In the genomic region with DNA sequence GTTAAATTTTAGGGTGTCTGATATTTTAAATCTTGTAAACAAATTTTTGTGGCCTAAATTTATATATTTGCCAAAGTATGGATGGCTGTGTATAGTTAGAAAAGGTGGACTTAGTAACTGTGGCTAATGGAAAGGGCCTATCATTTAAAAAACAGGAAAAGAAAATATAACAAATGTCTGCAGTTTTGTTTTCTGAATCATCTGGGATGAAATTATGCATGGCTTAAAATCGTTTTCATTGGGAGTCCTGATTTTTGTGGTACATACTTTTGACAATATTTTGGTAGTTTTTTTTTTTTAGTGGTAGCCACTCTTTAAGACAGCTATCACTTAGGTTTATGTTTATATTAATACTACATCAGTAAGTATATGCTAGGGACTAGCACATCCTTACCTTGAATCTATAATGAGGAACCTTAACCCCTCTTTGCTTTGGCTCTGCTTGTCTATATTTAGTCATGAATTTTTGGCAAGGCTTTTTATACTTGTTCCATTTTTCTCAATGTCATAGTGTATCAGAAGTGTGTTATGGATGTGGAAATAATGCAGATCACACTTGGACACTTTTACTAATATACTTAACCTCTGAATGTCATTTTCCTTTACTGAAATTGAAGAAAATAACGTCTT, we compare ENCODE assay signal across 1 cellular context.
A peak's percentile ranks its signal among the peaks of the same experiment; 100 is the strongest.
TF ChIP-seq lines count a peak whose summit lies in the region.

No MANE protein-coding gene starts in this region.

TF ChIP-seq in K562, 482 proteins besides CTCF, POLR2A, EP300 and RAD21:
- TF ChIP-seq, protein P1, sequence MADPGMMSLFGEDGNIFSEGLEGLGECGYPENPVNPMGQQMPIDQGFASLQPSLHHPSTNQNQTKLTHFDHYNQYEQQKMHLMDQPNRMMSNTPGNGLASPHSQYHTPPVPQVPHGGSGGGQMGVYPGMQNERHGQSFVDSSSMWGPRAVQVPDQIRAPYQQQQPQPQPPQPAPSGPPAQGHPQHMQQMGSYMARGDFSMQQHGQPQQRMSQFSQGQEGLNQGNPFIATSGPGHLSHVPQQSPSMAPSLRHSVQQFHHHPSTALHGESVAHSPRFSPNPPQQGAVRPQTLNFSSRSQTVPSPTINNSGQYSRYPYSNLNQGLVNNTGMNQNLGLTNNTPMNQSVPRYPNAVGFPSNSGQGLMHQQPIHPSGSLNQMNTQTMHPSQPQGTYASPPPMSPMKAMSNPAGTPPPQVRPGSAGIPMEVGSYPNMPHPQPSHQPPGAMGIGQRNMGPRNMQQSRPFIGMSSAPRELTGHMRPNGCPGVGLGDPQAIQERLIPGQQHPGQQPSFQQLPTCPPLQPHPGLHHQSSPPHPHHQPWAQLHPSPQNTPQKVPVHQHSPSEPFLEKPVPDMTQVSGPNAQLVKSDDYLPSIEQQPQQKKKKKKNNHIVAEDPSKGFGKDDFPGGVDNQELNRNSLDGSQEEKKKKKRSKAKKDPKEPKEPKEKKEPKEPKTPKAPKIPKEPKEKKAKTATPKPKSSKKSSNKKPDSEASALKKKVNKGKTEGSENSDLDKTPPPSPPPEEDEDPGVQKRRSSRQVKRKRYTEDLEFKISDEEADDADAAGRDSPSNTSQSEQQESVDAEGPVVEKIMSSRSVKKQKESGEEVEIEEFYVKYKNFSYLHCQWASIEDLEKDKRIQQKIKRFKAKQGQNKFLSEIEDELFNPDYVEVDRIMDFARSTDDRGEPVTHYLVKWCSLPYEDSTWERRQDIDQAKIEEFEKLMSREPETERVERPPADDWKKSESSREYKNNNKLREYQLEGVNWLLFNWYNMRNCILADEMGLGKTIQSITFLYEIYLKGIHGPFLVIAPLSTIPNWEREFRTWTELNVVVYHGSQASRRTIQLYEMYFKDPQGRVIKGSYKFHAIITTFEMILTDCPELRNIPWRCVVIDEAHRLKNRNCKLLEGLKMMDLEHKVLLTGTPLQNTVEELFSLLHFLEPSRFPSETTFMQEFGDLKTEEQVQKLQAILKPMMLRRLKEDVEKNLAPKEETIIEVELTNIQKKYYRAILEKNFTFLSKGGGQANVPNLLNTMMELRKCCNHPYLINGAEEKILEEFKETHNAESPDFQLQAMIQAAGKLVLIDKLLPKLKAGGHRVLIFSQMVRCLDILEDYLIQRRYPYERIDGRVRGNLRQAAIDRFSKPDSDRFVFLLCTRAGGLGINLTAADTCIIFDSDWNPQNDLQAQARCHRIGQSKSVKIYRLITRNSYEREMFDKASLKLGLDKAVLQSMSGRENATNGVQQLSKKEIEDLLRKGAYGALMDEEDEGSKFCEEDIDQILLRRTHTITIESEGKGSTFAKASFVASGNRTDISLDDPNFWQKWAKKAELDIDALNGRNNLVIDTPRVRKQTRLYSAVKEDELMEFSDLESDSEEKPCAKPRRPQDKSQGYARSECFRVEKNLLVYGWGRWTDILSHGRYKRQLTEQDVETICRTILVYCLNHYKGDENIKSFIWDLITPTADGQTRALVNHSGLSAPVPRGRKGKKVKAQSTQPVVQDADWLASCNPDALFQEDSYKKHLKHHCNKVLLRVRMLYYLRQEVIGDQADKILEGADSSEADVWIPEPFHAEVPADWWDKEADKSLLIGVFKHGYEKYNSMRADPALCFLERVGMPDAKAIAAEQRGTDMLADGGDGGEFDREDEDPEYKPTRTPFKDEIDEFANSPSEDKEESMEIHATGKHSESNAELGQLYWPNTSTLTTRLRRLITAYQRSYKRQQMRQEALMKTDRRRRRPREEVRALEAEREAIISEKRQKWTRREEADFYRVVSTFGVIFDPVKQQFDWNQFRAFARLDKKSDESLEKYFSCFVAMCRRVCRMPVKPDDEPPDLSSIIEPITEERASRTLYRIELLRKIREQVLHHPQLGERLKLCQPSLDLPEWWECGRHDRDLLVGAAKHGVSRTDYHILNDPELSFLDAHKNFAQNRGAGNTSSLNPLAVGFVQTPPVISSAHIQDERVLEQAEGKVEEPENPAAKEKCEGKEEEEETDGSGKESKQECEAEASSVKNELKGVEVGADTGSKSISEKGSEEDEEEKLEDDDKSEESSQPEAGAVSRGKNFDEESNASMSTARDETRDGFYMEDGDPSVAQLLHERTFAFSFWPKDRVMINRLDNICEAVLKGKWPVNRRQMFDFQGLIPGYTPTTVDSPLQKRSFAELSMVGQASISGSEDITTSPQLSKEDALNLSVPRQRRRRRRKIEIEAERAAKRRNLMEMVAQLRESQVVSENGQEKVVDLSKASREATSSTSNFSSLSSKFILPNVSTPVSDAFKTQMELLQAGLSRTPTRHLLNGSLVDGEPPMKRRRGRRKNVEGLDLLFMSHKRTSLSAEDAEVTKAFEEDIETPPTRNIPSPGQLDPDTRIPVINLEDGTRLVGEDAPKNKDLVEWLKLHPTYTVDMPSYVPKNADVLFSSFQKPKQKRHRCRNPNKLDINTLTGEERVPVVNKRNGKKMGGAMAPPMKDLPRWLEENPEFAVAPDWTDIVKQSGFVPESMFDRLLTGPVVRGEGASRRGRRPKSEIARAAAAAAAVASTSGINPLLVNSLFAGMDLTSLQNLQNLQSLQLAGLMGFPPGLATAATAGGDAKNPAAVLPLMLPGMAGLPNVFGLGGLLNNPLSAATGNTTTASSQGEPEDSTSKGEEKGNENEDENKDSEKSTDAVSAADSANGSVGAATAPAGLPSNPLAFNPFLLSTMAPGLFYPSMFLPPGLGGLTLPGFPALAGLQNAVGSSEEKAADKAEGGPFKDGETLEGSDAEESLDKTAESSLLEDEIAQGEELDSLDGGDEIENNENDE (IDR thresholded peaks at IDR 0.05; ENCODE audit: low read depth, low read length), result no peak
- TF ChIP-seq FOXA1 (IDR thresholded peaks at IDR 0.05; ENCODE audit: borderline replicate concordance) (no peak), FOXJ2 (tag; IDR thresholded peaks at IDR 0.05) (no peak), KLF13 (tag; IDR thresholded peaks at IDR 0.05; ENCODE audit: borderline replicate concordance, low read depth) (no peak), MYNN (IDR thresholded peaks at IDR 0.05) (no peak), MYNN (CRISPR knock-in tag; IDR thresholded peaks at IDR 0.05) (no peak), TAF15 (IDR thresholded peaks at IDR 0.05; ENCODE audit: low read depth, low read length) (no peak), KAT7 (CRISPR knock-in tag; IDR thresholded peaks at IDR 0.05; ENCODE audit: borderline replicate concordance) (no peak)
- TF ChIP-seq, protein P2, sequence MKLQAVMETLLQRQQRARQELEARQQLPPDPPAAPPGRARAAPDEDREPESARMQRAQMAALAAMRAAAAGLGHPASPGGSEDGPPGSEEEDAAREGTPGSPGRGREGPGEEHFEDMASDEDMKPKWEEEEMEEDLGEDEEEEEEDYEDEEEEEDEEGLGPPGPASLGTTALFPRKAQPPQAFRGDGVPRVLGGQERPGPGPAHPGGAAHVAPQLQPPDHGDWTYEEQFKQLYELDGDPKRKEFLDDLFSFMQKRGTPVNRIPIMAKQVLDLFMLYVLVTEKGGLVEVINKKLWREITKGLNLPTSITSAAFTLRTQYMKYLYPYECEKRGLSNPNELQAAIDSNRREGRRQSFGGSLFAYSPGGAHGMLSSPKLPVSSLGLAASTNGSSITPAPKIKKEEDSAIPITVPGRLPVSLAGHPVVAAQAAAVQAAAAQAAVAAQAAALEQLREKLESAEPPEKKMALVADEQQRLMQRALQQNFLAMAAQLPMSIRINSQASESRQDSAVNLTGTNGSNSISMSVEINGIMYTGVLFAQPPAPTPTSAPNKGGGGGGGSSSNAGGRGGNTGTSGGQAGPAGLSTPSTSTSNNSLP (IDR thresholded peaks at IDR 0.05; ENCODE audit: borderline replicate concordance, low read depth, low read length), result 0 out of 2 replicates have a peak, but pooled peaks have one; percentile 39
- TF ChIP-seq, protein P3, sequence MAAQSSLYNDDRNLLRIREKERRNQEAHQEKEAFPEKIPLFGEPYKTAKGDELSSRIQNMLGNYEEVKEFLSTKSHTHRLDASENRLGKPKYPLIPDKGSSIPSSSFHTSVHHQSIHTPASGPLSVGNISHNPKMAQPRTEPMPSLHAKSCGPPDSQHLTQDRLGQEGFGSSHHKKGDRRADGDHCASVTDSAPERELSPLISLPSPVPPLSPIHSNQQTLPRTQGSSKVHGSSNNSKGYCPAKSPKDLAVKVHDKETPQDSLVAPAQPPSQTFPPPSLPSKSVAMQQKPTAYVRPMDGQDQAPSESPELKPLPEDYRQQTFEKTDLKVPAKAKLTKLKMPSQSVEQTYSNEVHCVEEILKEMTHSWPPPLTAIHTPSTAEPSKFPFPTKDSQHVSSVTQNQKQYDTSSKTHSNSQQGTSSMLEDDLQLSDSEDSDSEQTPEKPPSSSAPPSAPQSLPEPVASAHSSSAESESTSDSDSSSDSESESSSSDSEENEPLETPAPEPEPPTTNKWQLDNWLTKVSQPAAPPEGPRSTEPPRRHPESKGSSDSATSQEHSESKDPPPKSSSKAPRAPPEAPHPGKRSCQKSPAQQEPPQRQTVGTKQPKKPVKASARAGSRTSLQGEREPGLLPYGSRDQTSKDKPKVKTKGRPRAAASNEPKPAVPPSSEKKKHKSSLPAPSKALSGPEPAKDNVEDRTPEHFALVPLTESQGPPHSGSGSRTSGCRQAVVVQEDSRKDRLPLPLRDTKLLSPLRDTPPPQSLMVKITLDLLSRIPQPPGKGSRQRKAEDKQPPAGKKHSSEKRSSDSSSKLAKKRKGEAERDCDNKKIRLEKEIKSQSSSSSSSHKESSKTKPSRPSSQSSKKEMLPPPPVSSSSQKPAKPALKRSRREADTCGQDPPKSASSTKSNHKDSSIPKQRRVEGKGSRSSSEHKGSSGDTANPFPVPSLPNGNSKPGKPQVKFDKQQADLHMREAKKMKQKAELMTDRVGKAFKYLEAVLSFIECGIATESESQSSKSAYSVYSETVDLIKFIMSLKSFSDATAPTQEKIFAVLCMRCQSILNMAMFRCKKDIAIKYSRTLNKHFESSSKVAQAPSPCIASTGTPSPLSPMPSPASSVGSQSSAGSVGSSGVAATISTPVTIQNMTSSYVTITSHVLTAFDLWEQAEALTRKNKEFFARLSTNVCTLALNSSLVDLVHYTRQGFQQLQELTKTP (IDR thresholded peaks at IDR 0.05; ENCODE audit: low read depth in 1 of 2, partially characterized antibody in 2 of 2), result peak in 1 of 2 experiments; percentile 7
- TF ChIP-seq, protein P4, sequence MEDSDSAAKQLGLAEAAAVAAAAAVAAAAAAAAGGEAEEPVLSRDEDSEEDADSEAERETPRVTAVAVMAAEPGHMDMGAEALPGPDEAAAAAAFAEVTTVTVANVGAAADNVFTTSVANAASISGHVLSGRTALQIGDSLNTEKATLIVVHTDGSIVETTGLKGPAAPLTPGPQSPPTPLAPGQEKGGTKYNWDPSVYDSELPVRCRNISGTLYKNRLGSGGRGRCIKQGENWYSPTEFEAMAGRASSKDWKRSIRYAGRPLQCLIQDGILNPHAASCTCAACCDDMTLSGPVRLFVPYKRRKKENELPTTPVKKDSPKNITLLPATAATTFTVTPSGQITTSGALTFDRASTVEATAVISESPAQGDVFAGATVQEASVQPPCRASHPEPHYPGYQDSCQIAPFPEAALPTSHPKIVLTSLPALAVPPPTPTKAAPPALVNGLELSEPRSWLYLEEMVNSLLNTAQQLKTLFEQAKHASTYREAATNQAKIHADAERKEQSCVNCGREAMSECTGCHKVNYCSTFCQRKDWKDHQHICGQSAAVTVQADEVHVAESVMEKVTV (CRISPR knock-in tag; IDR thresholded peaks at IDR 0.05), result 0 out of 2 replicates have a peak, but pooled peaks have one; percentile 20
